ENCODE assay signal across 13 cellular contexts in genomic region chr2:190481339-190481738, GRCh38.
"Had no signal": no experiment of that assay in that cellular context is flagged by ENCODE, and none has a peak within 500 bp of the region (broad histone marks: within the 10 kb centered on the region; RNA-seq: fewer than 3 reads in every experiment).

No MANE protein-coding gene starts in this region.

- DNase-seq: activated CD4-positive, alpha-beta T cell treated with anti-CD3 and anti-CD28 coated beads, Interleukin-2, amount 10 ng/mL, durations not matched to agents 24 days and 14 days; activated CD8-positive, alpha-beta memory T cell treated with anti-CD3 and anti-CD28 coated beads for 24 hours; activated naive CD4-positive, alpha-beta T cell treated with anti-CD3 and anti-CD28 coated beads for 36 hours; erythroblast; kidney glomerular epithelial cell; mucosa of descending colon; nephron progenitor cell; sigmoid colon; stimulated activated naive CD8-positive, alpha-beta T cell treated with anti-CD3 and anti-CD28 coated beads, Interleukin-15, Interleukin-2, amounts not matched to agents 100 U/mL and 50 U/mL, for 24 hours; T-helper 9 cell had no signal

- H3K27ac ChIP-seq: cardiac muscle cell, sigmoid colon, VCaP had no signal

- H3K27me3 Mint-ChIP-seq: activated CD4-positive, alpha-beta T cell treated with anti-CD3 and anti-CD28 coated beads, Interleukin-2, amount 10 ng/mL, durations not matched to agents 24 days and 14 days; activated T-helper 17 cell treated with anti-CD3 and anti-CD28 coated beads, Interleukin-2, amount 50 U/mL, for 72 hours had no signal

- H3K9me3 Mint-ChIP-seq: activated CD4-positive, alpha-beta T cell treated with anti-CD3 and anti-CD28 coated beads, Interleukin-2, amount 10 ng/mL, durations not matched to agents 24 days and 14 days; activated T-helper 17 cell treated with anti-CD3 and anti-CD28 coated beads, Interleukin-2, amount 50 U/mL, for 72 hours; nephron progenitor cell had no signal

- H3K4me3 Mint-ChIP-seq: activated CD4-positive, alpha-beta T cell treated with anti-CD3 and anti-CD28 coated beads, Interleukin-2, amount 10 ng/mL, durations not matched to agents 24 days and 14 days; activated naive CD4-positive, alpha-beta T cell treated with anti-CD3 and anti-CD28 coated beads for 36 hours; activated T-helper 17 cell treated with anti-CD3 and anti-CD28 coated beads, Interleukin-2, amount 50 U/mL, for 72 hours; nephron progenitor cell had no signal

- H3K4me1 Mint-ChIP-seq: activated CD4-positive, alpha-beta T cell treated with anti-CD3 and anti-CD28 coated beads, Interleukin-2, amount 10 ng/mL, durations not matched to agents 24 days and 14 days had no signal

- H3K27ac Mint-ChIP-seq: activated CD4-positive, alpha-beta T cell treated with anti-CD3 and anti-CD28 coated beads, Interleukin-2, amount 10 ng/mL, durations not matched to agents 24 days and 14 days; activated naive CD4-positive, alpha-beta T cell treated with anti-CD3 and anti-CD28 coated beads for 36 hours; activated T-helper 17 cell treated with anti-CD3 and anti-CD28 coated beads, Interleukin-2, amount 50 U/mL, for 72 hours; nephron progenitor cell had no signal

- ATAC-seq: activated T-helper 17 cell treated with anti-CD3 and anti-CD28 coated beads, Interleukin-2, amount 50 U/mL, for 72 hours; mucosa of descending colon; stimulated activated naive CD8-positive, alpha-beta T cell treated with anti-CD3 and anti-CD28 coated beads, Interleukin-15, Interleukin-2, amounts not matched to agents 100 U/mL and 50 U/mL, for 24 hours had no signal
